In genomic region chr1:2294033-2294640, GRCh38 we compare ENCODE assay signal across 1 cellular context.
TF ChIP-seq lines count a peak whose summit lies in the region.

No MANE protein-coding gene starts in this region.

TF ChIP-seq in IMR-90, 13 proteins besides CTCF, POLR2A, EP300 and RAD21 (continued from another document):
- TF ChIP-seq ELK1 (IDR thresholded peaks at IDR 0.05; ENCODE audit: borderline replicate concordance, low read depth, low read length) (no peak), FOS (IDR thresholded peaks at IDR 0.05; ENCODE audit: low read depth, low read length) (no peak), BHLHE40 (IDR thresholded peaks at IDR 0.05; ENCODE audit: low read depth, low read length) (no peak), NFE2L2 (IDR thresholded peaks at IDR 0.05; ENCODE audit: low read depth, low read length) (no peak), MAZ (IDR thresholded peaks at IDR 0.05; ENCODE audit: borderline replicate concordance, low read depth, low read length) (no peak), RCOR1 (IDR thresholded peaks at IDR 0.05; ENCODE audit: insufficient replicate concordance, low read length) (no peak)
